Comparison of ENCODE assay signal across 7 cellular contexts in the genomic region with DNA sequence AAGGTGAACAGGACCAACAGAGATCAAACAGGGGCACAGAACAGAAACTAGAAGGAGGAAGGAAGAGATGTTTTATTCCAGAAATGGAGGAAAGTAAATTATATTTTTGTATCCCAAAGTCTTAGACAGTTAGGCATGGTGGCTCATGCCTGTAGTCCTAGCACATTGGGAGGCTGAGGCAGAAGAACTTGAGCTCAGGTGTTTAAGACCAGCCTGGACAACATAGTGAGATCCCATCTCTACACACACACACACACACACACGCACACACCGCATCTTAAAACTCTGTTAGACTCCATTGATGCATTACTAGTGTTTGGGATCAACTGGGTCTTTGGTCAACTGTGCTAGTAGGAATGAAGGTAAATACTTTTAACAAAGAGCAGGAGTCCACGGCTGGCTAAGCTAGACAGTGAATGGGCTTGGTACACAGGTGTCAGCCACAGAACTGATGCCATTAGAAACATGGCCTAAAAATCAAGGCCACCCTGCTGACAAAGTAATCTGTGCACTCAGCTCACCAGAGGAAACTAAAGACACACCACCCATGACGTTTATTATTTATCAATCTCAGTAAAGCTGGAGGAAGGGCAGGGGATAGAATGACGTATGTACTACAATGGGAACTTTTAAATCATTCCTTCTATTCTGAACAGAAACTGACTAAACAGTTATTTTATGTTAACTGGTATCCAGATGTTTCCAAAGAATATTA. TPM values are rescaled to one million over a fixed set of nuclear protein-coding genes. Genes with fewer than 3 reads are reported as not detected.
A peak's percentile ranks its signal among the peaks of the same experiment; 100 is the strongest.
DNase-seq lines count a peak whose midpoint lies in the region; ATAC-seq and TF ChIP-seq lines count a peak whose summit lies in the region.
"Not testable (repeated sequence)": the region's sequence is repeated elsewhere in the genome, so short reads cannot be mapped to it uniquely, and the experiment has no call there.

No MANE protein-coding gene starts in this region.

- not testable (repeated sequence) for H3K27me3 Mint-ChIP-seq in activated naive CD4-positive, alpha-beta T cell treated with anti-CD3 and anti-CD28 coated beads for 36 hours (ENCODE audit: low read depth)

- ATAC-seq in GM19351 (IDR thresholded peaks at IDR 0.05; ENCODE audit: unreplicated experiment) (peak; percentile 41), HG03135 (IDR thresholded peaks at IDR 0.05; ENCODE audit: unreplicated experiment) (peak; percentile 34), sciatic nerve (peak; percentile 81)

- CTCF ChIA-PET in activated naive CD4-positive, alpha-beta T cell treated with anti-CD3 and anti-CD28 coated beads for 36 hours (lab: Charles Lee) = interaction anchor here (0.7 kb wide), 1 partner anchor 47 kb away, joined by 3 read pairs; no protein-coding TSS in a partner anchor

- H3K36me3 Mint-ChIP-seq in activated naive CD4-positive, alpha-beta T cell treated with anti-CD3 and anti-CD28 coated beads for 36 hours (ENCODE audit: low read depth) = peaks cover 36% of the 10 kb centered on the region

- H3K4me1 Mint-ChIP-seq in activated naive CD4-positive, alpha-beta T cell treated with anti-CD3 and anti-CD28 coated beads for 36 hours (ENCODE audit: low read depth) = peaks cover 61% of the 10 kb centered on the region

- peak overlapping the region; percentile 1 for H3K4me3 Mint-ChIP-seq in activated naive CD4-positive, alpha-beta T cell treated with anti-CD3 and anti-CD28 coated beads for 36 hours

- H3K4me3 ChIP-seq in SJSA1, dorsolateral prefrontal cortex: not testable (repeated sequence)

- DNase-seq in SJSA1 (ENCODE audit: low read depth in 1 of 2, low spot score in 2 of 2) (peak in 1 of 2 experiments; percentile 78), iris pigment epithelial cell (ENCODE audit: low read depth) (peak; percentile 77)
- DNase-seq in activated naive CD4-positive, alpha-beta T cell treated with anti-CD3 and anti-CD28 coated beads for 36 hours = peak; percentile 16
- not testable (repeated sequence) for DNase-seq in dorsolateral prefrontal cortex; sciatic nerve (ENCODE audit: low spot score)

- intact Hi-C loops in activated naive CD4-positive, alpha-beta T cell treated with anti-CD3 and anti-CD28 coated beads for 36 hours (cut with micrococcal nuclease) = loop anchor here (1.0 to 10.0 kb wide), 4 partner anchors 11 to 1821 kb away; a partner anchor contains a TSS
- intact Hi-C loops in dorsolateral prefrontal cortex (cut with DNase I); sciatic nerve (cut with DNase I): not testable (repeated sequence)

- H3K9me3 ChIP-seq in SJSA1 (replicated peaks) = not testable (repeated sequence)

- H3K36me3 ChIP-seq in SJSA1 = not testable (repeated sequence)

- H3K27ac Mint-ChIP-seq in activated naive CD4-positive, alpha-beta T cell treated with anti-CD3 and anti-CD28 coated beads for 36 hours = peak overlapping the region; percentile 38

- H3K4me1 ChIP-seq in SJSA1 (replicated peaks) = peaks cover 29% of the 10 kb centered on the region

- H3K27ac ChIP-seq in SJSA1 (peak overlapping the region; percentile 94), dorsolateral prefrontal cortex (peak overlapping the region in 41 of 59 donors; percentile 1 to 71 (median 43))

- not testable (repeated sequence) for H3K9me3 Mint-ChIP-seq in activated naive CD4-positive, alpha-beta T cell treated with anti-CD3 and anti-CD28 coated beads for 36 hours

- TF ChIP-seq CTCF in dorsolateral prefrontal cortex (IDR thresholded peaks at IDR 0.05 in 54 of 56, conservative IDR thresholded peaks at IDR 0.05 in 2 of 56; ENCODE audit: low read depth in 1 of 56, partially characterized antibody in 56 of 56) = not testable (repeated sequence)

- not testable (repeated sequence) for H3K27me3 ChIP-seq in SJSA1 (replicated peaks); dorsolateral prefrontal cortex

RNA-seq across cellular contexts. Expression of a gene that starts 10.9 kb away (rescaled TPM):
- 176 and 177 TPM in 2 replicates for total RNA-seq in SJSA1 (2014; rRNA removed; shearing (Covaris generic))
- 100 to 1,000 TPM; 166 to 168 TPM for total RNA-seq in activated naive CD4-positive, alpha-beta T cell treated with anti-CD3 and anti-CD28 coated beads for 36 hours
- 100 to 1,000 TPM; 180 to 488 (median 250) TPM for total RNA-seq in dorsolateral prefrontal cortex
- total RNA-seq in sciatic nerve = 141 TPM

RNA-seq across cellular contexts. Expression of a gene that starts 11.3 kb away (rescaled TPM):
- 40.3 and 46.2 TPM in 2 replicates for total RNA-seq in SJSA1 (2014; rRNA removed; shearing (Covaris generic))
- total RNA-seq in activated naive CD4-positive, alpha-beta T cell treated with anti-CD3 and anti-CD28 coated beads for 36 hours = 10 to 100 TPM; 16.7 to 17.6 TPM
- total RNA-seq in dorsolateral prefrontal cortex (10 to 100 TPM in 117 of 120 experiments, 1 to 10 TPM in 3; 9.7 to 19.5 (median 13.7) TPM), sciatic nerve (25.8 TPM)
